In genomic region chr17:28841901-28842281, GRCh38 we compare ENCODE assay signal across 1 cellular context.
TF ChIP-seq lines count a peak whose summit lies in the region.

No MANE protein-coding gene starts in this region.

TF ChIP-seq in GM12878, 131 proteins besides CTCF, POLR2A, EP300 and RAD21:
- 0 out of 3 replicates have a peak, but pooled peaks of 1 of the 2 experiments have one; percentile 6 for TF ChIP-seq EGR1 (IDR thresholded peaks at IDR 0.05; ENCODE audit: borderline replicate concordance in 1 of 2, low read depth in 2 of 2, low read length in 2 of 2)
- no peak for TF ChIP-seq TCF12 (IDR thresholded peaks at IDR 0.05; ENCODE audit: low read depth, low read length)
- TF ChIP-seq, protein P1, sequence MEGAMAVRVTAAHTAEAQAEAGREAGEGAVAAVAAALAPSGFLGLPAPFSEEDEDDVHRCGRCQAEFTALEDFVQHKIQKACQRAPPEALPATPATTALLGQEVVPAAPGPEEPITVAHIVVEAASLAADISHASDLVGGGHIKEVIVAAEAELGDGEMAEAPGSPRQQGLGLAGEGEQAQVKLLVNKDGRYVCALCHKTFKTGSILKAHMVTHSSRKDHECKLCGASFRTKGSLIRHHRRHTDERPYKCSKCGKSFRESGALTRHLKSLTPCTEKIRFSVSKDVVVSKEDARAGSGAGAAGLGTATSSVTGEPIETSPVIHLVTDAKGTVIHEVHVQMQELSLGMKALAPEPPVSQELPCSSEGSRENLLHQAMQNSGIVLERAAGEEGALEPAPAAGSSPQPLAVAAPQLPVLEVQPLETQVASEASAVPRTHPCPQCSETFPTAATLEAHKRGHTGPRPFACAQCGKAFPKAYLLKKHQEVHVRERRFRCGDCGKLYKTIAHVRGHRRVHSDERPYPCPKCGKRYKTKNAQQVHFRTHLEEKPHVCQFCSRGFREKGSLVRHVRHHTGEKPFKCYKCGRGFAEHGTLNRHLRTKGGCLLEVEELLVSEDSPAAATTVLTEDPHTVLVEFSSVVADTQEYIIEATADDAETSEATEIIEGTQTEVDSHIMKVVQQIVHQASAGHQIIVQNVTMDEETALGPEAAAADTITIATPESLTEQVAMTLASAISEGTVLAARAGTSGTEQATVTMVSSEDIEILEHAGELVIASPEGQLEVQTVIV (IDR thresholded peaks at IDR 0.05; ENCODE audit: borderline replicate concordance, partially characterized antibody) = no peak
